1 cellular context compared by ENCODE assay signal in genomic region chr2:10316336-10316735, GRCh38.
TF ChIP-seq lines count a peak whose summit lies in the region.

No MANE protein-coding gene starts in this region.

TF ChIP-seq in IMR-90, 13 proteins besides CTCF, POLR2A, EP300 and RAD21:
- TF ChIP-seq FOS (IDR thresholded peaks at IDR 0.05; ENCODE audit: low read depth, low read length) (no peak), MAZ (IDR thresholded peaks at IDR 0.05; ENCODE audit: borderline replicate concordance, low read depth, low read length) (no peak), USF2 (IDR thresholded peaks at IDR 0.05; ENCODE audit: low read depth, low read length) (no peak), RCOR1 (IDR thresholded peaks at IDR 0.05; ENCODE audit: insufficient replicate concordance, low read length) (no peak), ELK1 (IDR thresholded peaks at IDR 0.05; ENCODE audit: borderline replicate concordance, low read depth, low read length) (no peak), NFE2L2 (IDR thresholded peaks at IDR 0.05; ENCODE audit: low read depth, low read length) (no peak), CHD1 (IDR thresholded peaks at IDR 0.05; ENCODE audit: low read depth, low read length) (no peak), MAFK (IDR thresholded peaks at IDR 0.05; ENCODE audit: low read depth, low read length) (no peak), CEBPB (IDR thresholded peaks at IDR 0.05; ENCODE audit: low read depth, low read length) (no peak), SMC3 (IDR thresholded peaks at IDR 0.05; ENCODE audit: low read depth, low read length) (no peak)
